39 cellular contexts compared by ENCODE assay signal in genomic region chr22:22979954-22980353, GRCh38.
"Had no signal": no experiment of that assay in that cellular context is flagged by ENCODE, and none has a peak within 500 bp of the region (broad histone marks: within the 10 kb centered on the region; RNA-seq: fewer than 3 reads in every experiment).

No MANE protein-coding gene starts in this region.

- H3K27me3 Mint-ChIP-seq: activated naive CD8-positive, alpha-beta T cell treated with anti-CD3 and anti-CD28 coated beads, Interleukin-2, amount 10 ng/mL, durations not matched to agents 7 days and 5 days had no signal

- H3K4me3 ChIP-seq: adrenal gland, ascending aorta, body of pancreas, breast epithelium, cardiac muscle cell had no signal

- H3K27ac Mint-ChIP-seq: activated naive CD4-positive, alpha-beta T cell treated with anti-CD3 and anti-CD28 coated beads for 36 hours; activated naive CD4-positive, alpha-beta T cell treated with anti-CD3 and anti-CD28 coated beads, Interleukin-2, amount 10 ng/mL, durations not matched to agents 7 days and 5 days; activated naive CD4-positive, alpha-beta T cell treated with anti-CD3 and anti-CD28 coated beads, Interleukin-2, amount 50 U/mL, for 24 hours; activated naive CD4-positive, alpha-beta T cell treated with anti-CD3 and anti-CD28 coated beads, Interleukin-2, amount 50 U/mL, for 72 hours; activated naive CD8-positive, alpha-beta T cell; activated naive CD8-positive, alpha-beta T cell treated with anti-CD3 and anti-CD28 coated beads for 36 hours; activated naive CD8-positive, alpha-beta T cell treated with anti-CD3 and anti-CD28 coated beads, Interleukin-2, amount 10 ng/mL, durations not matched to agents 7 days and 5 days; activated naive CD8-positive, alpha-beta T cell treated with anti-CD3 and anti-CD28 coated beads, Interleukin-2, amount 50 U/mL, for 24 hours; activated T-cell treated with anti-CD3 and anti-CD28 coated beads, Interleukin-2, amount 50 U/mL, for 24 hours; activated T-cell treated with anti-CD3 and anti-CD28 coated beads, Interleukin-2, amount 50 U/mL, for 72 hours; activated T-helper 1 cell treated with anti-CD3 and anti-CD28 coated beads, Interleukin-12 subunit alpha, Interleukin-12 subunit beta, Interleukin-2, Interleukin-4 antibody, amounts not matched to agents 30 ng/mL and 10 ng/mL and 1 ng/mL, durations not matched to agents 14 hours and 24 hours and 36 hours; activated T-helper 17 cell treated with anti-CD3 and anti-CD28 coated beads, Interleukin-2, amount 50 U/mL, for 72 hours; activated T-helper 2 cell treated with anti-CD3 and anti-CD28 coated beads, Interferon-gamma antibody, Interleukin-2, Interleukin-4, amounts not matched to agents 10 μg/mL and 5 μg/mL and 100 μg/mL, durations not matched to agents 14 hours and 24 hours and 36 hours; brain had no signal

- H3K4me3 Mint-ChIP-seq: activated naive CD4-positive, alpha-beta T cell treated with anti-CD3 and anti-CD28 coated beads for 36 hours; activated naive CD4-positive, alpha-beta T cell treated with anti-CD3 and anti-CD28 coated beads, Interleukin-2, amount 10 ng/mL, durations not matched to agents 7 days and 5 days; activated naive CD4-positive, alpha-beta T cell treated with anti-CD3 and anti-CD28 coated beads, Interleukin-2, amount 50 U/mL, for 24 hours; activated naive CD8-positive, alpha-beta T cell; activated naive CD8-positive, alpha-beta T cell treated with anti-CD3 and anti-CD28 coated beads for 36 hours; activated naive CD8-positive, alpha-beta T cell treated with anti-CD3 and anti-CD28 coated beads, Interleukin-2, amount 10 ng/mL, durations not matched to agents 7 days and 5 days; activated naive CD8-positive, alpha-beta T cell treated with anti-CD3 and anti-CD28 coated beads, Interleukin-2, amount 50 U/mL, for 24 hours; activated T-cell treated with anti-CD3 and anti-CD28 coated beads, Interleukin-2, amount 50 U/mL, for 24 hours; activated T-cell treated with anti-CD3 and anti-CD28 coated beads, Interleukin-2, amount 50 U/mL, for 4 hours; activated T-cell treated with anti-CD3 and anti-CD28 coated beads, Interleukin-2, amount 50 U/mL, for 72 hours; activated T-helper 1 cell treated with anti-CD3 and anti-CD28 coated beads, Interleukin-12 subunit alpha, Interleukin-12 subunit beta, Interleukin-2, Interleukin-4 antibody, amounts not matched to agents 30 ng/mL and 10 ng/mL and 1 ng/mL, durations not matched to agents 14 hours and 24 hours and 36 hours; activated T-helper 17 cell treated with anti-CD3 and anti-CD28 coated beads, Interleukin-2, amount 50 U/mL, for 72 hours; brain; central memory CD8-positive, alpha-beta T cell had no signal

- ATAC-seq: activated naive CD4-positive, alpha-beta T cell treated with anti-CD3 and anti-CD28 coated beads, Interleukin-2, amount 50 U/mL, for 72 hours; activated naive CD8-positive, alpha-beta T cell treated with anti-CD3 and anti-CD28 coated beads, Interleukin-2, amount 50 U/mL, for 24 hours; activated T-cell treated with anti-CD3 and anti-CD28 coated beads, Interleukin-2, amount 50 U/mL, for 4 hours; activated T-cell treated with anti-CD3 and anti-CD28 coated beads, Interleukin-2, amount 50 U/mL, for 72 hours; activated T-helper 17 cell treated with anti-CD3 and anti-CD28 coated beads, Interleukin-2, amount 50 U/mL, for 72 hours; body of pancreas had no signal

- H3K27ac ChIP-seq: adrenal gland, ascending aorta, body of pancreas, brain microvascular endothelial cell, breast epithelium, cardiac muscle cell had no signal

- H3K4me1 Mint-ChIP-seq: activated naive CD4-positive, alpha-beta T cell treated with anti-CD3 and anti-CD28 coated beads, Interleukin-2, amount 10 ng/mL, durations not matched to agents 7 days and 5 days; activated T-helper 17 cell treated with anti-CD3 and anti-CD28 coated beads, Interleukin-2, amount 50 U/mL, for 72 hours; central memory CD8-positive, alpha-beta T cell had no signal

- DNase-seq: activated effector memory CD4-positive, alpha-beta T cell treated with anti-CD3 and anti-CD28 coated beads, Interleukin-2, amount 50 U/mL, for 16 hours; activated effector memory CD4-positive, alpha-beta T cell treated with Interleukin-2 at 50 U/mL for 16 hours; activated gamma-delta T cell; activated gamma-delta T cell treated with Interleukin-2 at 50 U/mL for 16 hours; activated naive CD4-positive, alpha-beta T cell; activated naive CD4-positive, alpha-beta T cell treated with anti-CD3 and anti-CD28 coated beads for 36 hours; activated naive CD4-positive, alpha-beta T cell treated with anti-CD3 and anti-CD28 coated beads, Interleukin-2, amount 10 ng/mL, durations not matched to agents 7 days and 5 days; activated naive CD4-positive, alpha-beta T cell treated with anti-CD3 and anti-CD28 coated beads, Interleukin-2, amount 50 U/mL, for 16 hours; activated naive CD4-positive, alpha-beta T cell treated with Interleukin-2 at 50 U/mL for 16 hours; activated naive CD8-positive, alpha-beta T cell treated with anti-CD3 and anti-CD28 coated beads for 36 hours; activated naive CD8-positive, alpha-beta T cell treated with anti-CD3 and anti-CD28 coated beads, Interleukin-2, amount 10 ng/mL, durations not matched to agents 7 days and 5 days; activated naive CD8-positive, alpha-beta T cell treated with anti-CD3 and anti-CD28 coated beads, Interleukin-2, amount 50 U/mL, for 24 hours; activated T-cell treated with anti-CD3 and anti-CD28 coated beads, Interleukin-2, amount 50 U/mL, for 24 hours; activated T-cell treated with anti-CD3 and anti-CD28 coated beads, Interleukin-2, amount 50 U/mL, for 4 hours; activated T-cell treated with anti-CD3 and anti-CD28 coated beads, Interleukin-2, amount 50 U/mL, for 48 hours; activated T-cell treated with anti-CD3 and anti-CD28 coated beads, Interleukin-2, amount 50 U/mL, for 72 hours; adrenal gland; amniotic stem cell; amygdala; anterior cingulate cortex; aorta; body of pancreas; brain microvascular endothelial cell; caudate nucleus; central memory CD4-positive, alpha-beta T cell; cerebellar nuclear complex had no signal

- H3K36me3 Mint-ChIP-seq: activated naive CD4-positive, alpha-beta T cell treated with anti-CD3 and anti-CD28 coated beads, Interleukin-2, amount 10 ng/mL, durations not matched to agents 7 days and 5 days; activated naive CD4-positive, alpha-beta T cell treated with anti-CD3 and anti-CD28 coated beads, Interleukin-2, amount 50 U/mL, for 24 hours; activated naive CD8-positive, alpha-beta T cell; activated naive CD8-positive, alpha-beta T cell treated with anti-CD3 and anti-CD28 coated beads, Interleukin-2, amount 10 ng/mL, durations not matched to agents 7 days and 5 days; brain had no signal

- H3K36me3 ChIP-seq: adrenal gland, ascending aorta, brain microvascular endothelial cell, breast epithelium, cardiac muscle cell had no signal

- H3K9me3 Mint-ChIP-seq: activated naive CD4-positive, alpha-beta T cell treated with anti-CD3 and anti-CD28 coated beads, Interleukin-2, amount 50 U/mL, for 24 hours; activated T-helper 17 cell treated with anti-CD3 and anti-CD28 coated beads, Interleukin-2, amount 50 U/mL, for 72 hours; central memory CD8-positive, alpha-beta T cell had no signal

- H3K4me1 ChIP-seq: adrenal gland, ascending aorta, body of pancreas, breast epithelium had no signal

- FAIRE-seq: astrocyte, bronchial epithelial cell had no signal

- H3K27me3 ChIP-seq: adrenal gland, ascending aorta, body of pancreas, cardiac muscle cell had no signal

- H3K9me3 ChIP-seq: ascending aorta, body of pancreas had no signal
